In genomic region chr12:24948452-24948815, GRCh38 we compare ENCODE assay signal across 8 cellular contexts. TPM values are rescaled to one million over a fixed set of nuclear protein-coding genes. Genes with fewer than 3 reads are reported as not detected.
DNase-seq lines count a peak whose midpoint lies in the region; ATAC-seq, FAIRE-seq and TF ChIP-seq lines count a peak whose summit lies in the region.

No MANE protein-coding gene starts in this region.

- H3K4me2 ChIP-seq in MM.1S (ENCODE audit: low read depth, low read length) = peak overlapping the region; percentile 96

- H3K4me3 ChIP-seq in BJ (ENCODE audit: low read depth, low read length) = peak overlapping the region; percentile 70
- peak overlapping the region; percentile 60 for H3K4me3 ChIP-seq in MM.1S (ENCODE audit: low read length)
- peak overlapping the region; percentile 77 for H3K4me3 ChIP-seq in iPS-15b (ENCODE audit: low read depth, low read length)
- peak overlapping the region; percentile 24 to 46 for H3K4me3 ChIP-seq in small intestine (ENCODE audit: low read depth in 1 of 2, low read length in 2 of 2)

- H3K79me2 ChIP-seq in MM.1S (ENCODE audit: low read length) = no peaks in the 10 kb centered on the region

- peaks cover 25% of the 10 kb centered on the region for H3K36me3 Mint-ChIP-seq in activated naive CD8-positive, alpha-beta T cell treated with anti-CD3 and anti-CD28 coated beads, Interleukin-2, amount 50 U/mL, for 24 hours (ENCODE audit: low read depth)

- peaks cover 8% of the 10 kb centered on the region for H4K20me1 ChIP-seq in MM.1S (ENCODE audit: insufficient read depth, low read length)

- WGBS in small intestine, 3 donors = 1 to 3% (median 1%) methylated on average over 18 of the region's 18 CpGs

- H3K27me3 ChIP-seq in BJ (ENCODE audit: control insufficient read depth, insufficient read depth, low read length) (no peaks in the 10 kb centered on the region), MM.1S (replicated peaks; ENCODE audit: insufficient read depth, low read length) (peaks cover 88% of the 10 kb centered on the region), iPS-15b (ENCODE audit: control insufficient read depth, insufficient read depth, low read length) (no peaks in the 10 kb centered on the region), small intestine (ENCODE audit: control insufficient read depth in 2 of 2, insufficient read depth in 2 of 2, low read length in 2 of 2) (peaks cover 4 to 8% of the 10 kb centered on the region in 2 donors)

- H3K9me3 ChIP-seq in MM.1S (replicated peaks; ENCODE audit: insufficient read depth, low read length) = no peaks in the 10 kb centered on the region
- no peaks in the 10 kb centered on the region for H3K9me3 ChIP-seq in iPS-15b (ENCODE audit: control insufficient read depth, insufficient read depth, low read length)
- H3K9me3 ChIP-seq in small intestine (ENCODE audit: control insufficient read depth, low read depth) = no peaks in the 10 kb centered on the region

- peaks cover 29% of the 10 kb centered on the region for H3K4me1 ChIP-seq in MM.1S (ENCODE audit: low read length)
- H3K4me1 ChIP-seq in iPS-15b (ENCODE audit: control insufficient read depth, insufficient read depth, low read length) = no peaks in the 10 kb centered on the region
- H3K4me1 ChIP-seq in small intestine (ENCODE audit: control insufficient read depth in 2 of 2, insufficient read depth in 1 of 2, low read depth in 1 of 2, low read length in 1 of 2) = no peaks in the 10 kb centered on the region

- no peaks in the 10 kb centered on the region for H3K9me2 ChIP-seq in MM.1S (replicated peaks; ENCODE audit: insufficient read depth, low read length)

- peaks cover 74% of the 10 kb centered on the region for H3K4me1 Mint-ChIP-seq in activated naive CD8-positive, alpha-beta T cell treated with anti-CD3 and anti-CD28 coated beads, Interleukin-2, amount 50 U/mL, for 24 hours

- TF ChIP-seq CTCF in BJ (IDR thresholded peaks at IDR 0.05; ENCODE audit: insufficient read depth, low read depth, low read length) (no peak), MM.1S (IDR thresholded peaks at IDR 0.05; ENCODE audit: low read length) (no peak)

- ATAC-seq in GM21381 (IDR thresholded peaks at IDR 0.05; ENCODE audit: unreplicated experiment) (peak; percentile 25), HG03521 (IDR thresholded peaks at IDR 0.05; ENCODE audit: unreplicated experiment) (no peak)
- peak; percentile 68 for ATAC-seq in activated naive CD8-positive, alpha-beta T cell treated with anti-CD3 and anti-CD28 coated beads, Interleukin-2, amount 50 U/mL, for 24 hours

- peaks cover 24% of the 10 kb centered on the region for H3K27me3 Mint-ChIP-seq in activated naive CD8-positive, alpha-beta T cell treated with anti-CD3 and anti-CD28 coated beads, Interleukin-2, amount 50 U/mL, for 24 hours

- H3F3A ChIP-seq in MM.1S (ENCODE audit: insufficient read depth, low read length) = peaks cover 18% of the 10 kb centered on the region

- POLR2A ChIA-PET in BJ (lab: Charles Lee) = no interaction called here

- peak overlapping the region; percentile 35 for H2AFZ ChIP-seq in MM.1S (ENCODE audit: low read length)

- H3K9me3 Mint-ChIP-seq in activated naive CD8-positive, alpha-beta T cell treated with anti-CD3 and anti-CD28 coated beads, Interleukin-2, amount 50 U/mL, for 24 hours = peaks cover 4% of the 10 kb centered on the region

- no peaks in the 10 kb centered on the region; the same call in 1 of the 2 replicates for H3K36me3 ChIP-seq in BJ (ENCODE audit: control insufficient read depth, insufficient read depth, low read length)
- no peaks in the 10 kb centered on the region for H3K36me3 ChIP-seq in MM.1S (replicated peaks; ENCODE audit: insufficient read depth, low read length)
- no peaks in the 10 kb centered on the region for H3K36me3 ChIP-seq in iPS-15b (ENCODE audit: control insufficient read depth, insufficient read depth, low read length)
- no peaks in the 10 kb centered on the region for H3K36me3 ChIP-seq in small intestine (ENCODE audit: control insufficient read depth in 2 of 2, insufficient read depth in 2 of 2, low read length in 2 of 2)

- H3K27ac Mint-ChIP-seq in activated naive CD8-positive, alpha-beta T cell treated with anti-CD3 and anti-CD28 coated beads, Interleukin-2, amount 50 U/mL, for 24 hours = peak overlapping the region; percentile 98

- H3K27ac ChIP-seq in MM.1S (ENCODE audit: low read length) (no peak overlapping the region), small intestine (ENCODE audit: low read depth in 1 of 2, low read length in 1 of 2) (peak overlapping the region in 1 of 2 donors; percentile 9)

- DNase-seq in BJ (ENCODE audit: low read depth) (no peak), MM.1S (peak; percentile 49), small intestine (no peak), amniotic stem cell (lab: John Stamatoyannopoulos, UW) (no peak)
- peak; percentile 51 for DNase-seq in activated naive CD8-positive, alpha-beta T cell treated with anti-CD3 and anti-CD28 coated beads, Interleukin-2, amount 50 U/mL, for 24 hours

- FAIRE-seq in small intestine (lab: Jason Lieb, UNC) = no peak

- CTCF ChIA-PET in BJ (lab: Yijun Ruan, JAX) = interaction anchor here (0.7 kb wide), 1 partner anchor 198 kb away, joined by 3 read pairs; no protein-coding TSS in a partner anchor

- H3K4me3 Mint-ChIP-seq in activated naive CD8-positive, alpha-beta T cell treated with anti-CD3 and anti-CD28 coated beads, Interleukin-2, amount 50 U/mL, for 24 hours = peak overlapping the region; percentile 93

- H3K9ac ChIP-seq in MM.1S (ENCODE audit: low read length) (no peak overlapping the region; the same call in 1 of the 2 replicates), iPS-15b (ENCODE audit: low read depth, low read length) (peak overlapping the region; percentile 96)

RNA-seq across cellular contexts. Expression of gene BCAT1, which starts 0.5 kb away (rescaled TPM):
- polyA plus RNA-seq in BJ (2011; rRNA removed) = 13.2 and 23.8 TPM in 2 replicates
- 35.7 and 66.4 TPM in 2 replicates for polyA minus RNA-seq in BJ (2011; rRNA and poly(A)+ RNA removed)
- 1 to 10 TPM in 2 of 3 donors, under 1 TPM in 1; 0.22 to 5.3 (median 2.4) TPM for polyA plus RNA-seq in small intestine

Comparison
In these comparisons a context has a peak if more than half of its experiments do, and no peak if none do; other contexts are left out.
1. DNase-seq: peak in MM.1S (single experiment) and activated naive CD8-positive, alpha-beta T cell treated with anti-CD3 and anti-CD28 coated beads, Interleukin-2, amount 50 U/mL, for 24 hours (single experiment); none in BJ (single experiment), small intestine (single experiment) and amniotic stem cell (single experiment).
2. Peak in every context shown above with its lines, with median percentiles within 50 percentile points of each other: H3K4me3 ChIP-seq.